In the genomic region with DNA sequence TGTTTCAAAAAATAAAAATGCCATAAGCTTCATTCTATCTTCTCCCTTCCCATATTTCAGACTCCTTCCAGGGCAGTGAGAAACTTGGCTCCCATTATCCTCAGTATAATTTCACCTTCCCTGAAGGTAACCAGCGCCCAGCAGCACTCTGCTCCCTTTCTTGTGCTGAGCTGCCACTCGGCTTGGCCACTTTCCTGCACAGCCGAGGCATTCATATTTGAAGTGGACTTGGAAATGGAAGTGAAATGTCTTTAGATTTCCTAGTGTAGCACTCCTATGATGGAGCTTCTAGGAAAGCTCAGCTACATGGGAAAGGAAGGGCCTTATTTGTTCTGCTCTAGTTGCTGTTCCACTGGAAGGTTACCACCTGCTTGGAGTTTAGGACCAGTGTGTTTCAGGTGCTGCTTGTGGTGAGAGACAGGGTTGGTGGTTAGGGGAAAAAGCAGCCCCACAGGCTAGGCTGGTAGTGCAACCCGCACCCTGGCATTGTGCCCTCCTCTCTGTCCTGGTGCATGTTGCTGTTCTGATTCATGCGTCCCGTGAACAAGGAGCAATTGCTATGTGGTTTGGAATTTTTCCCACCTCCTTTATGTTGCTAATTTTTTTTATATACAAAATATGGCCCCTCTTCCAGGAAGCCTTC, we compare ENCODE assay signal across 1 cellular context.
TF ChIP-seq lines count a peak whose summit lies in the region.

No MANE protein-coding gene starts in this region.

TF ChIP-seq in SK-N-SH, 30 proteins besides CTCF, POLR2A, EP300 and RAD21 (continued from another document):
- TF ChIP-seq USF2 (IDR thresholded peaks at IDR 0.05; ENCODE audit: borderline replicate concordance, low read depth, low read length) (no peak), RXRA (IDR thresholded peaks at IDR 0.05; ENCODE audit: borderline replicate concordance, low read depth) (no peak), POLR2AphosphoS5 (IDR thresholded peaks at IDR 0.05; ENCODE audit: low read depth, low read length) (no peak)
